Comparison of ENCODE assay signal across 2 cellular contexts in genomic region chr11:6397636-6398035, GRCh38.
TF ChIP-seq lines count a peak whose summit lies in the region.

No MANE protein-coding gene starts in this region.

TF ChIP-seq in liver, 16 proteins besides CTCF, POLR2A, EP300 and RAD21:
- no peak for TF ChIP-seq HNF4G (IDR thresholded peaks at IDR 0.05)
- TF ChIP-seq EGR1 (IDR thresholded peaks at IDR 0.05; ENCODE audit: low read depth in 2 of 2) = no peak
- no peak for TF ChIP-seq RXRA (IDR thresholded peaks at IDR 0.05)
- TF ChIP-seq NR2F2 (IDR thresholded peaks at IDR 0.05) = peak; percentile 18
TF ChIP-seq in liver: peak in this region for 1.

TF ChIP-seq in HepG2, 621 proteins besides CTCF, POLR2A, EP300 and RAD21:
- TF ChIP-seq FLYWCH1 (CRISPR knock-in tag; IDR thresholded peaks at IDR 0.05) (no peak), PRDM4 (CRISPR knock-in tag; IDR thresholded peaks at IDR 0.05; ENCODE audit: borderline replicate concordance) (no peak), ZNF790 (CRISPR knock-in tag; IDR thresholded peaks at IDR 0.05; ENCODE audit: borderline replicate concordance) (no peak), CSRNP1 (CRISPR knock-in tag; IDR thresholded peaks at IDR 0.05) (no peak), ZNF460 (CRISPR knock-in tag; IDR thresholded peaks at IDR 0.05; ENCODE audit: borderline replicate concordance) (no peak), FOXC1 (CRISPR knock-in tag; IDR thresholded peaks at IDR 0.05; ENCODE audit: borderline replicate concordance) (no peak), TCF7 (IDR thresholded peaks at IDR 0.05; ENCODE audit: low read depth) (no peak), ZNF468 (CRISPR knock-in tag; IDR thresholded peaks at IDR 0.05) (no peak), MIER2 (CRISPR knock-in tag; IDR thresholded peaks at IDR 0.05) (no peak), ZNF143 (CRISPR knock-in tag; IDR thresholded peaks at IDR 0.05) (no peak), IKZF5 (CRISPR knock-in tag; IDR thresholded peaks at IDR 0.05) (no peak), HMGXB4 (CRISPR knock-in tag; IDR thresholded peaks at IDR 0.05; ENCODE audit: borderline replicate concordance in 1 of 2, low read depth in 1 of 2) (no peak), KLF16 (CRISPR knock-in tag; IDR thresholded peaks at IDR 0.05) (no peak), ZMYM4 (CRISPR knock-in tag; IDR thresholded peaks at IDR 0.05) (no peak), ZNF749 (CRISPR knock-in tag; IDR thresholded peaks at IDR 0.05; ENCODE audit: borderline replicate concordance) (no peak), GMEB1 (CRISPR knock-in tag; IDR thresholded peaks at IDR 0.05; ENCODE audit: borderline replicate concordance) (no peak), IRF9 (CRISPR knock-in tag; IDR thresholded peaks at IDR 0.05; ENCODE audit: borderline replicate concordance) (no peak), MTF1 (CRISPR knock-in tag; IDR thresholded peaks at IDR 0.05) (no peak), ARID5B (CRISPR knock-in tag; IDR thresholded peaks at IDR 0.05) (no peak)
